In the genomic region with DNA sequence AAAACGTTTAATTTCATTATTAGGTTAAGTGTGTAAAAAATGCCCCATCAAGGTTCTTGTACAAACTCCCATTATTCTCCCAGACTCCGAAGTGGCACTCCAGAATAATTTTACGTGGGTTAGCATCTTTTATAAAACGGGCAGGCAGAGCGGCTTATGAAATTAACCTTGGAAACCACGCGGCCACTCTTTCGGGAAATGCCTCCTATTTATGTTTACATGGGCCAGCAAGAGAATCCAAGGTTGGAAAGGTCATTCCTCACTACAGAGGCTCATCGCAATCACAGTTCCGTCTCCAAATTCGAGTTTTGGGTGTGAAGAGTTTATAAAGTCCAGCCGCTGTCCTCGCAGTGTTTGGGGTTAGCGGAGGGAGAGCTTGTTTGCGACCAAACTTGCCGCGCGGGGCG, we compare ENCODE assay signal across 1 cellular context.
TF ChIP-seq lines count a peak whose summit lies in the region.

No MANE protein-coding gene starts in this region.

TF ChIP-seq in liver, 16 proteins besides CTCF, POLR2A, EP300 and RAD21 (continued from another document):
- TF ChIP-seq GABPA (IDR thresholded peaks at IDR 0.05 in 1 of 2, conservative IDR thresholded peaks at IDR 0.05 in 1 of 2) (peak in 1 of 2 donors; percentile 30), TAF1 (conservative IDR thresholded peaks at IDR 0.05) (peak; percentile 61), FOXA2 (IDR thresholded peaks at IDR 0.05) (peak; percentile 25)
- TF ChIP-seq, protein P1, sequence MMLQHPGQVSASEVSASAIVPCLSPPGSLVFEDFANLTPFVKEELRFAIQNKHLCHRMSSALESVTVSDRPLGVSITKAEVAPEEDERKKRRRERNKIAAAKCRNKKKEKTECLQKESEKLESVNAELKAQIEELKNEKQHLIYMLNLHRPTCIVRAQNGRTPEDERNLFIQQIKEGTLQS (IDR thresholded peaks at IDR 0.05): peak; percentile 68
- TF ChIP-seq, protein P2, sequence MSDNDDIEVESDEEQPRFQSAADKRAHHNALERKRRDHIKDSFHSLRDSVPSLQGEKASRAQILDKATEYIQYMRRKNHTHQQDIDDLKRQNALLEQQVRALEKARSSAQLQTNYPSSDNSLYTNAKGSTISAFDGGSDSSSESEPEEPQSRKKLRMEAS (IDR thresholded peaks at IDR 0.05): peak; percentile 83
